ENCODE assay signal across 12 cellular contexts in genomic region chr3:119831022-119831421, GRCh38. TPM values are rescaled to one million over a fixed set of nuclear protein-coding genes. Genes with fewer than 3 reads are reported as not detected.
DNase-seq lines count a peak whose midpoint lies in the region; TF ChIP-seq lines count a peak whose summit lies in the region.
"Had no signal": no experiment of that assay in that cellular context is flagged by ENCODE, and none has a peak within 500 bp of the region (broad histone marks: within the 10 kb centered on the region; RNA-seq: fewer than 3 reads in every experiment).

No MANE protein-coding gene starts in this region.

- H3K9me2 ChIP-seq in Karpas-422 (replicated peaks; ENCODE audit: insufficient read depth, low read length): no peaks in the 10 kb centered on the region

- no peaks in the 10 kb centered on the region for H3K27me3 Mint-ChIP-seq in neural progenitor cell (ENCODE audit: insufficient read depth, low read depth)
- H3K27me3 Mint-ChIP-seq: natural killer cell treated with Interleukin-12 subunit alpha and Interleukin-12 subunit beta and Interleukin-15 and Interleukin-18, amount 100 ng/mL, for 72 hours had no signal

- no peak overlapping the region for H3K27ac Mint-ChIP-seq in neural progenitor cell
- H3K27ac Mint-ChIP-seq: natural killer cell treated with Interleukin-12 subunit alpha and Interleukin-12 subunit beta and Interleukin-15 and Interleukin-18, amount 100 ng/mL, for 72 hours had no signal

- H3K36me3 ChIP-seq in Karpas-422 (ENCODE audit: insufficient read depth, low read length) (no peaks in the 10 kb centered on the region), neural progenitor cell (no peaks in the 10 kb centered on the region), esophagus squamous epithelium (peaks cover 0 to 11% (median 0%) of the 10 kb centered on the region in 3 donors)
- H3K36me3 ChIP-seq: HAP-1 had no signal

- H4K20me1 ChIP-seq in Karpas-422 (ENCODE audit: insufficient read depth, low read depth, low read length) (no peaks in the 10 kb centered on the region), neural progenitor cell (ENCODE audit: low read depth) (peaks cover 24% of the 10 kb centered on the region)

- no peak overlapping the region for H2AFZ ChIP-seq in Karpas-422 (ENCODE audit: low read length)
- H2AFZ ChIP-seq in neural progenitor cell (replicated peaks): no peak overlapping the region

- H3K4me1 ChIP-seq in Karpas-422 (ENCODE audit: low read length) (peaks cover 27% of the 10 kb centered on the region), neural progenitor cell (peaks cover 12% of the 10 kb centered on the region), esophagus squamous epithelium (no peaks in the 10 kb centered on the region)
- H3K4me1 ChIP-seq: ascending aorta, HAP-1 had no signal

- H3K27ac ChIP-seq in Karpas-422 (ENCODE audit: low read length): no peak overlapping the region
- H3K27ac ChIP-seq in neural progenitor cell: no peak overlapping the region
- H3K27ac ChIP-seq in esophagus squamous epithelium: no peak overlapping the region
- H3K27ac ChIP-seq: ascending aorta, epithelial cell of prostate had no signal

- TF ChIP-seq CTCF in GM10266 (IDR thresholded peaks at IDR 0.05; ENCODE audit: control insufficient read depth, insufficient read depth, low read depth, missing control alignments) (peak; percentile 17), astrocyte of the spinal cord (IDR thresholded peaks at IDR 0.05; ENCODE audit: low read depth, low read length) (peak; percentile 30), neural progenitor cell (IDR thresholded peaks at IDR 0.05) (peak; percentile 29), esophagus squamous epithelium (IDR thresholded peaks at IDR 0.05) (no peak)

- H3K79me2 ChIP-seq in Karpas-422 (ENCODE audit: low read length): peaks cover 33% of the 10 kb centered on the region; the same call in 1 of the 2 replicates
- no peaks in the 10 kb centered on the region for H3K79me2 ChIP-seq in neural progenitor cell (ENCODE audit: low read depth)

- intact Hi-C loops in esophagus squamous epithelium (cut with DNase I): no loop called here

- peaks cover 23% of the 10 kb centered on the region for H3K36me3 Mint-ChIP-seq in neural progenitor cell

- 88 to 90% methylated on average over 3 of the region's 3 CpGs for WGBS in esophagus squamous epithelium, 2 donors

- peaks cover 28% of the 10 kb centered on the region for H3K4me1 Mint-ChIP-seq in neural progenitor cell

- H3K4me2 ChIP-seq in Karpas-422 (ENCODE audit: low read depth, low read length, poor library complexity, severe bottlenecking) (no peak overlapping the region), neural progenitor cell (no peak overlapping the region)

- H3K4me3 ChIP-seq in Karpas-422 (ENCODE audit: low read length): no peak overlapping the region
- no peak overlapping the region for H3K4me3 ChIP-seq in astrocyte of the spinal cord (ENCODE audit: low read depth, low read length)
- no peak overlapping the region for H3K4me3 ChIP-seq in neural progenitor cell
- no peak overlapping the region for H3K4me3 ChIP-seq in esophagus squamous epithelium
- H3K4me3 ChIP-seq: ascending aorta, HAP-1 had no signal

- DNase-seq in GM10266 (ENCODE audit: extremely low spot score): no peak
- DNase-seq in Karpas-422: peak; percentile 58
- DNase-seq in astrocyte of the spinal cord (ENCODE audit: low read depth, low spot score): no peak
- no peak for DNase-seq in neural progenitor cell (ENCODE audit: low spot score)
- DNase-seq in esophagus squamous epithelium (lab: John Stamatoyannopoulos, UW): no peak
- DNase-seq in HuH-7.5 (ENCODE audit: low spot score): no peak
- no peak for DNase-seq in NCI-H2107 treated with DMSO at 0.1 percent for 48 hours (lab: John Stamatoyannopoulos, UW; ENCODE audit: unreplicated experiment)
- DNase-seq: GDM1 had no signal

- no peak overlapping the region for H3K4me3 Mint-ChIP-seq in neural progenitor cell
- H3K4me3 Mint-ChIP-seq: natural killer cell treated with Interleukin-12 subunit alpha and Interleukin-12 subunit beta and Interleukin-15 and Interleukin-18, amount 100 ng/mL, for 72 hours had no signal

- TF ChIP-seq POLR2A in esophagus squamous epithelium (IDR thresholded peaks at IDR 0.05): no peak

- H3K9ac ChIP-seq in Karpas-422 (ENCODE audit: low read length) (no peak overlapping the region), neural progenitor cell (no peak overlapping the region)

- H3K27me3 ChIP-seq in Karpas-422 (ENCODE audit: low read length) (no peaks in the 10 kb centered on the region), neural progenitor cell (no peaks in the 10 kb centered on the region), esophagus squamous epithelium (no peaks in the 10 kb centered on the region)
- H3K27me3 ChIP-seq: ascending aorta had no signal

- peaks cover 4% of the 10 kb centered on the region for H3F3A ChIP-seq in neural progenitor cell (ENCODE audit: low read depth)

- H3K9me3 Mint-ChIP-seq in neural progenitor cell: no peaks in the 10 kb centered on the region
- H3K9me3 Mint-ChIP-seq: natural killer cell treated with Interleukin-12 subunit alpha and Interleukin-12 subunit beta and Interleukin-15 and Interleukin-18, amount 100 ng/mL, for 72 hours had no signal

- in situ Hi-C loops in astrocyte of the spinal cord (cut with HindIII; ENCODE audit: low sequenced_read_pairs): no loop called here

- H3K9me3 ChIP-seq in Karpas-422 (ENCODE audit: low read length) (no peaks in the 10 kb centered on the region), neural progenitor cell (ENCODE audit: low read depth) (no peaks in the 10 kb centered on the region), esophagus squamous epithelium (no peaks in the 10 kb centered on the region)
- H3K9me3 ChIP-seq: ascending aorta, HAP-1 had no signal

RNA-seq across cellular contexts. Expression of gene NR1I2, which starts 49.1 kb away (rescaled TPM):
- 2.7 and 3.8 TPM in 2 replicates for total RNA-seq in Karpas-422 (2014; rRNA removed; shearing (Covaris generic); ENCODE audit: low replicate concordance)
- total RNA-seq in neural progenitor cell (ENCODE audit: low replicate concordance) (0.22 and 0.69 TPM in 2 replicates), esophagus squamous epithelium (not detected)
- total RNA-seq: ascending aorta; natural killer cell treated with Interleukin-12 subunit alpha and Interleukin-12 subunit beta and Interleukin-15 and Interleukin-18, amount 100 ng/mL, for 72 hours had no signal

Comparison
In these comparisons a context has a peak if more than half of its experiments do, and no peak if none do; other contexts are left out.
1. CTCF ChIP-seq: peak in GM10266 (single experiment), astrocyte of the spinal cord (single experiment) and neural progenitor cell (single experiment); none in esophagus squamous epithelium (0 of 6).